ENCODE assay signal across 23 cellular contexts in the genomic region with DNA sequence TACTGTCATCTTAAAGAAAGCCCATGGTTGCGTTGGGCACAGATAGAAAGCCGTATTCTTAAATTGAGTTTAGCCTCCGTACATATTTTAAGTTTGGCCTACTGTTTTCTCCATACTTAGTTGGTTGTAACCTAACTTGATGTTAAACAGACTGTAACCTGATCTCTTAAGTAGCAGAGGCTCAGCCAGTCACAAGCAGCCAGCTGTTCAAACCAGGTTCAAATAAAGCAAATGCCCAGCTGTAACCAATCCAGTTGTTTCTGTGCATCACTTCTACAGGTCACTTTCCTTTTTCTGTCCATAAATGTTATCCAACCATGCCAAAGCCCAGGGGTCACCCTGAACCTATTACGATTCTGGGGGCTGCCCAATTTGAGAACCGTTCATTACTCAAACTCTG. TPM values are rescaled to one million over a fixed set of nuclear protein-coding genes. Genes with fewer than 3 reads are reported as not detected.
A peak's percentile ranks its signal among the peaks of the same experiment; 100 is the strongest.
DNase-seq lines count a peak whose midpoint lies in the region; ATAC-seq and TF ChIP-seq lines count a peak whose summit lies in the region.
"Had no signal": no experiment of that assay in that cellular context is flagged by ENCODE, and none has a peak within 500 bp of the region (broad histone marks: within the 10 kb centered on the region; RNA-seq: fewer than 3 reads in every experiment).

No MANE protein-coding gene starts in this region.

- no peak overlapping the region for H2AK5ac ChIP-seq in IMR-90 (ENCODE audit: low read depth, low read length)

- H4K8ac ChIP-seq in IMR-90 (ENCODE audit: low read depth in 2 of 2, low read length in 2 of 2): no peak overlapping the region

- no peaks in the 10 kb centered on the region for H3K79me1 ChIP-seq in IMR-90 (ENCODE audit: low read depth in 1 of 2, low read length in 2 of 2)

- BruUV-seq in IMR-90 (replicated peaks; lab: Mats Ljungman, UMichigan): no TSS peak

- peaks cover 9% of the 10 kb centered on the region for H3K4me1 Mint-ChIP-seq in activated CD8-positive, alpha-beta memory T cell treated with anti-CD3 and anti-CD28 coated beads, Interleukin-2, amount 10 ng/mL, durations not matched to agents 7 days and 5 days
- H3K4me1 Mint-ChIP-seq: endodermal cell had no signal

- no peak overlapping the region for H3K23ac ChIP-seq in IMR-90 (ENCODE audit: low read depth, low read length)

- intact Hi-C loops in IMR-90 (cut with micrococcal nuclease): no loop called here

- no peak overlapping the region for H2AFZ ChIP-seq in IMR-90 (replicated peaks; ENCODE audit: low read length, poor library complexity)

- H3K27ac ChIP-seq in IMR-90 (ENCODE audit: insufficient read depth, low read length) (no peak overlapping the region), caudate nucleus (ENCODE audit: low read depth, low read length) (no peak overlapping the region)
- H3K27ac ChIP-seq: A549, KMS-11, right atrium auricular region, SJSA1 had no signal

- H3K4me2 ChIP-seq in IMR-90 (ENCODE audit: low read depth, low read length): no peak overlapping the region
- H3K4me2 ChIP-seq: A549, KMS-11 had no signal

- H4K5ac ChIP-seq in IMR-90 (ENCODE audit: low read depth, low read length): no peak overlapping the region

- H4K91ac ChIP-seq in IMR-90 (ENCODE audit: insufficient read depth, low read depth, low read length): no peak overlapping the region

- no peak overlapping the region for H3K4me3 Mint-ChIP-seq in activated CD8-positive, alpha-beta memory T cell treated with anti-CD3 and anti-CD28 coated beads, Interleukin-2, amount 10 ng/mL, durations not matched to agents 7 days and 5 days
- H3K4me3 Mint-ChIP-seq: endodermal cell; stimulated activated naive CD8-positive, alpha-beta T cell treated with anti-CD3 and anti-CD28 coated beads, Interleukin-15, Interleukin-2, amounts not matched to agents 100 ng/mL and 50 ng/mL, for 24 hours; type B pancreatic cell had no signal

- POLR2A ChIA-PET in IMR-90 (lab: Charles Lee; ENCODE audit: unreplicated experiment): interaction anchor here (1.7 kb wide), 1 partner anchor 10 kb away, joined by 8 read pairs; a partner anchor contains a TSS

- DNase-seq in NCI-H2081 (lab: John Stamatoyannopoulos, UW) (peak; percentile 0 to 45), NCI-H2081 treated with DMSO at 0.1 percent for 48 hours (lab: John Stamatoyannopoulos, UW) (no peak), IMR-90 (peak; percentile 23), SHP77 treated with DMSO at 0.1 percent for 48 hours (lab: John Stamatoyannopoulos, UW) (peak; percentile 56), myocyte (ENCODE audit: low read depth) (peak; percentile 40), caudate nucleus (lab: John Stamatoyannopoulos, UW) (no peak)
- no peak for DNase-seq in activated CD4-positive, alpha-beta T cell treated with anti-CD3 and anti-CD28 coated beads for 48 hours
- DNase-seq in activated CD8-positive, alpha-beta memory T cell treated with anti-CD3 and anti-CD28 coated beads, Interleukin-2, amount 10 ng/mL, durations not matched to agents 7 days and 5 days: no peak
- DNase-seq: activated CD4-positive, CD25-positive, alpha-beta regulatory T cell treated with anti-CD3 and anti-CD28 coated beads, Interleukin-2, amount 50 U/mL, for 72 hours; activated effector memory CD4-positive, alpha-beta T cell treated with Interleukin-2 at 50 U/mL for 16 hours; C1 segment of cervical spinal cord; cerebellar nuclear complex; endodermal cell; GOT3; left cardiac atrium; mucosa of descending colon; NCI-H1417 treated with DMSO at 0.1 percent for 48 hours had no signal

- no peak for TF ChIP-seq RAD21 in IMR-90 (IDR thresholded peaks at IDR 0.05; ENCODE audit: low read length)

- no peak overlapping the region for H3K4me3 ChIP-seq in IMR-90 (ENCODE audit: insufficient read depth, low read depth, low read length)
- H3K4me3 ChIP-seq: A549, mucosa of descending colon, right atrium auricular region, SJSA1 had no signal

- H3K36me3 ChIP-seq in IMR-90 (ENCODE audit: control insufficient read depth, insufficient read depth, low read length): no peaks in the 10 kb centered on the region
- H3K36me3 ChIP-seq: right atrium auricular region, SJSA1 had no signal

- H3K9me1 ChIP-seq in IMR-90 (ENCODE audit: insufficient read depth, low read length): no peaks in the 10 kb centered on the region

- peaks cover under 1% of the 10 kb centered on the region for H3K27me3 Mint-ChIP-seq in activated CD8-positive, alpha-beta memory T cell treated with anti-CD3 and anti-CD28 coated beads, Interleukin-2, amount 10 ng/mL, durations not matched to agents 7 days and 5 days
- H3K27me3 Mint-ChIP-seq: stimulated activated naive CD8-positive, alpha-beta T cell treated with anti-CD3 and anti-CD28 coated beads, Interleukin-15, Interleukin-2, amounts not matched to agents 100 ng/mL and 50 ng/mL, for 24 hours; type B pancreatic cell had no signal

- no peak overlapping the region for H2BK5ac ChIP-seq in IMR-90 (ENCODE audit: low read depth, low read length, poor library complexity, severe bottlenecking)

- no peak overlapping the region for H3K18ac ChIP-seq in IMR-90 (ENCODE audit: low read depth, low read length)

- no peak for TF ChIP-seq POLR2A in IMR-90 (IDR thresholded peaks at IDR 0.05; ENCODE audit: low read depth, low read length)

- H2BK120ac ChIP-seq in IMR-90 (ENCODE audit: low read depth, low read length): no peak overlapping the region

- H3K4ac ChIP-seq in IMR-90 (ENCODE audit: low read depth, low read length): no peak overlapping the region

- no peak overlapping the region for H3K56ac ChIP-seq in IMR-90 (ENCODE audit: extremely low read depth, insufficient read depth, low read length)

- no peaks in the 10 kb centered on the region for H4K20me1 ChIP-seq in IMR-90 (ENCODE audit: insufficient read depth, low read length)

- H3K36me3 Mint-ChIP-seq in activated CD8-positive, alpha-beta memory T cell treated with anti-CD3 and anti-CD28 coated beads, Interleukin-2, amount 10 ng/mL, durations not matched to agents 7 days and 5 days: no peaks in the 10 kb centered on the region
- H3K36me3 Mint-ChIP-seq: type B pancreatic cell had no signal

- no peaks in the 10 kb centered on the region for H3K4me1 ChIP-seq in IMR-90 (ENCODE audit: control insufficient read depth, insufficient read depth, low read length)
- H3K4me1 ChIP-seq: A549, right atrium auricular region, SJSA1 had no signal

- WGBS in IMR-90 (ENCODE audit: extremely low coverage in 2 of 2, insufficient read length in 1 of 2), 2 experiments: no CpG with 5 or more reads among the region's 5 CpGs

- CTCF ChIA-PET in IMR-90 (lab: Yijun Ruan, JAX): interaction anchor here (1.0 to 1.6 kb wide), 2 partner anchors 10 to 14 kb away, joined by 3 to 9 read pairs; a partner anchor contains a TSS
- CTCF ChIA-PET in activated CD8-positive, alpha-beta memory T cell treated with anti-CD3 and anti-CD28 coated beads, Interleukin-2, amount 10 ng/mL, durations not matched to agents 7 days and 5 days (lab: Charles Lee): interaction anchor here (0.5 to 2.3 kb wide), 5 partner anchors 9 to 779 kb away, joined by 3 to 21 read pairs (median 3); a partner anchor contains a TSS

- TF ChIP-seq CTCF in IMR-90 (conservative IDR thresholded peaks at IDR 0.05; ENCODE audit: low read depth, low read length): no peak

- H2BK15ac ChIP-seq in IMR-90 (ENCODE audit: low read depth, low read length): no peak overlapping the region

- H3K14ac ChIP-seq in IMR-90 (replicated peaks; ENCODE audit: low read depth, low read length): no peak overlapping the region

- in situ Hi-C loops in IMR-90 (cut with MboI; ENCODE audit: low sequenced_read_pairs): no loop called here

- no peak overlapping the region for H2AK9ac ChIP-seq in IMR-90 (replicated peaks; ENCODE audit: low read depth, low read length, poor library complexity)

- H3K9me3 ChIP-seq in IMR-90 (ENCODE audit: control insufficient read depth, insufficient read depth, low read length): no peaks in the 10 kb centered on the region
- H3K9me3 ChIP-seq: A549, mucosa of descending colon, right atrium auricular region, SJSA1 had no signal

- no peak overlapping the region for H3K9ac ChIP-seq in IMR-90 (ENCODE audit: low read depth, low read length)
- H3K9ac ChIP-seq: KMS-11 had no signal

- H3K27ac Mint-ChIP-seq in activated CD8-positive, alpha-beta memory T cell treated with anti-CD3 and anti-CD28 coated beads, Interleukin-2, amount 10 ng/mL, durations not matched to agents 7 days and 5 days: no peak overlapping the region
- H3K27ac Mint-ChIP-seq: endodermal cell; stimulated activated naive CD8-positive, alpha-beta T cell treated with anti-CD3 and anti-CD28 coated beads, Interleukin-15, Interleukin-2, amounts not matched to agents 100 ng/mL and 50 ng/mL, for 24 hours; type B pancreatic cell had no signal

- no peak for ATAC-seq in IMR-90 (ENCODE audit: low read depth)
- ATAC-seq in activated CD8-positive, alpha-beta memory T cell treated with anti-CD3 and anti-CD28 coated beads, Interleukin-2, amount 10 ng/mL, durations not matched to agents 7 days and 5 days: no peak

- H3K27me3 ChIP-seq in IMR-90 (ENCODE audit: control insufficient read depth, insufficient read depth, low read length): no peaks in the 10 kb centered on the region
- H3K27me3 ChIP-seq: right atrium auricular region, SJSA1 had no signal

- no peaks in the 10 kb centered on the region for H3K9me3 Mint-ChIP-seq in activated CD8-positive, alpha-beta memory T cell treated with anti-CD3 and anti-CD28 coated beads, Interleukin-2, amount 10 ng/mL, durations not matched to agents 7 days and 5 days (ENCODE audit: low read depth)
- H3K9me3 Mint-ChIP-seq: endodermal cell; stimulated activated naive CD8-positive, alpha-beta T cell treated with anti-CD3 and anti-CD28 coated beads, Interleukin-15, Interleukin-2, amounts not matched to agents 100 ng/mL and 50 ng/mL, for 24 hours; type B pancreatic cell had no signal

- dilution Hi-C loops in IMR-90 (cut with HindIII; ENCODE audit: low sequenced_read_pairs, unreplicated experiment): no loop called here

- H2BK20ac ChIP-seq in IMR-90 (ENCODE audit: low read depth, low read length): no peak overlapping the region

TF ChIP-seq in IMR-90, 13 proteins besides CTCF, POLR2A, EP300 and RAD21 (continues in another document):
- no peak for TF ChIP-seq CEBPB (IDR thresholded peaks at IDR 0.05; ENCODE audit: low read depth, low read length)

RNA-seq across cellular contexts. Expression of a gene that starts 10.0 kb away (rescaled TPM):
- total RNA-seq in IMR-90 (2012; rRNA removed) (21.3 and 22.8 TPM in 2 replicates), myocyte (16.9 and 23.2 TPM in 2 replicates)
- 10.5 and 13.5 TPM in 2 replicates for polyA plus RNA-seq in IMR-90 (2012; rRNA removed)
- 4.3 and 6.3 TPM in 2 replicates for polyA plus RNA-seq in IMR-90 (2012; cell fraction: cytosol; rRNA removed)
- 9.6 and 26.5 TPM in 2 replicates for polyA plus RNA-seq in IMR-90 (2012; cell fraction: nucleus; rRNA removed; ENCODE audit: low replicate concordance)
- polyA plus RNA-seq in myocyte (2012): 16.7 TPM
- 10 to 100 TPM; 32.0 to 32.1 TPM for total RNA-seq in activated CD8-positive, alpha-beta memory T cell treated with anti-CD3 and anti-CD28 coated beads, Interleukin-2, amount 10 ng/mL, durations not matched to agents 7 days and 5 days

RNA-seq across cellular contexts. Expression of a gene that starts 31.2 kb away (rescaled TPM):
- total RNA-seq in IMR-90 (2012; rRNA removed): 1.7 and 2.0 TPM in 2 replicates
- 2.6 and 3.3 TPM in 2 replicates for polyA plus RNA-seq in IMR-90 (2012; rRNA removed)
- polyA plus RNA-seq in IMR-90 (2012; cell fraction: cytosol; rRNA removed): 0.26 and 0.27 TPM in 2 replicates
- polyA plus RNA-seq in IMR-90 (2012; cell fraction: nucleus; rRNA removed; ENCODE audit: low replicate concordance): 3.3 and 38.6 TPM in 2 replicates
- total RNA-seq in myocyte: 0.24 and 1.1 TPM in 2 replicates
- polyA plus RNA-seq in myocyte (2012): 3.1 TPM
- under 1 TPM; 0.54 to 0.67 TPM for total RNA-seq in activated CD8-positive, alpha-beta memory T cell treated with anti-CD3 and anti-CD28 coated beads, Interleukin-2, amount 10 ng/mL, durations not matched to agents 7 days and 5 days

Comparison
In these comparisons a context has a peak if more than half of its experiments do, and no peak if none do; other contexts are left out.
1. DNase-seq: peak in NCI-H2081 (2 of 2), IMR-90 (single experiment), SHP77 treated with DMSO at 0.1 percent for 48 hours (single experiment) and myocyte (single experiment); none in NCI-H2081 treated with DMSO at 0.1 percent for 48 hours (single experiment), caudate nucleus (0 of 61), activated CD4-positive, alpha-beta T cell treated with anti-CD3 and anti-CD28 coated beads for 48 hours (single experiment) and activated CD8-positive, alpha-beta memory T cell treated with anti-CD3 and anti-CD28 coated beads, Interleukin-2, amount 10 ng/mL, durations not matched to agents 7 days and 5 days (single experiment).